Comparison of ENCODE assay signal across 11 cellular contexts in the genomic region with DNA sequence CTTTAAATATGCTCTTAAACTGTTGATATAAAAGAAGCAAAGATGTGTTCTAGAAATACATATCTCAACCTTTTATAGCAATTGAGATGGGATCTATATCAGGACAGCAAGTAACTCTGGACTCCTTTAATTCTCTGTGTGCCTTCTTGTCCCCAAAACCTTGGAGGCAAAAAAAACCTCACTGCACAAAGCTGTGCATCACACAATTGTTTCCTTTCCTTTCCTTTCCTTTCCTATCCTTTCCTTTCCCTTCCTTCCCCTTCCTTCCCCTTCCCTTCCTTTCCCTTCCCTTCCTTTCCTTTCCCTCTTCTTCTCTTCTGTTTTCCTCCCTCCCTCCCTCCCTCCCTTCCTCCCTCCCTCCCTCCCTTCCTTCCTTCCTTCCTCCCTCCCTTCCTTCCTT.
"Had no signal": no experiment of that assay in that cellular context is flagged by ENCODE, and none has a peak within 500 bp of the region (broad histone marks: within the 10 kb centered on the region; RNA-seq: fewer than 3 reads in every experiment).

No MANE protein-coding gene starts in this region.

- H3K36me3 ChIP-seq: MG63 had no signal

- DNase-seq: Karpas-422, MM.1S, NCI-H1105, NCI-H1417 treated with DMSO at 0.1 percent for 48 hours, NCI-H1436 treated with DMSO at 0.1 percent for 48 hours, NCI-H1694 treated with DMSO at 0.1 percent for 48 hours, NCI-H187 treated with DMSO at 0.1 percent for 48 hours, NCI-H2081 treated with DMSO at 0.1 percent for 48 hours, NCI-H2107, NCI-H524 treated with DMSO at 0.1 percent for 48 hours had no signal

- H3K9me3 ChIP-seq: MG63 had no signal

- H3K4me3 ChIP-seq: MG63 had no signal
